8 cellular contexts compared by ENCODE assay signal in genomic region chr7:73737491-73738219, GRCh38. TPM values are rescaled to one million over a fixed set of nuclear protein-coding genes. Genes with fewer than 3 reads are reported as not detected.
DNase-seq lines count a peak whose midpoint lies in the region; ATAC-seq and TF ChIP-seq lines count a peak whose summit lies in the region.

No MANE protein-coding gene starts in this region.

- peaks cover 39% of the 10 kb centered on the region for H3K4me1 Mint-ChIP-seq in dendritic cell treated with granulocyte-macrophage colony-stimulating factor and Interleukin-4, amounts not matched to agents 40 ng/mL and 50 ng/mL, for 4 days (ENCODE audit: low read depth)
- H3K4me1 Mint-ChIP-seq in natural killer cell: peaks cover 15 to 30% of the 10 kb centered on the region in 2 donors

- peak overlapping the region; percentile 97 for H3K4me3 Mint-ChIP-seq in dendritic cell treated with granulocyte-macrophage colony-stimulating factor and Interleukin-4, amounts not matched to agents 40 ng/mL and 50 ng/mL, for 4 days
- peak overlapping the region; percentile 89 for H3K4me3 Mint-ChIP-seq in natural killer cell

- no peaks in the 10 kb centered on the region for H3K36me3 ChIP-seq in BE2C
- no peaks in the 10 kb centered on the region for H3K36me3 ChIP-seq in Karpas-422 (ENCODE audit: insufficient read depth, low read length)

- H3K4me3 ChIP-seq in BE2C (ENCODE audit: low read depth, low read length): peak overlapping the region; percentile 75; the same call in 1 of the 2 replicates
- H3K4me3 ChIP-seq in Karpas-422 (ENCODE audit: low read length): peak overlapping the region; percentile 77

- peaks cover 13% of the 10 kb centered on the region for H3K9me3 Mint-ChIP-seq in dendritic cell treated with granulocyte-macrophage colony-stimulating factor and Interleukin-4, amounts not matched to agents 40 ng/mL and 50 ng/mL, for 4 days
- H3K9me3 Mint-ChIP-seq in natural killer cell: no peaks in the 10 kb centered on the region

- no peak overlapping the region for H2AFZ ChIP-seq in Karpas-422 (ENCODE audit: low read length)

- peak overlapping the region; percentile 85 for H3K9ac ChIP-seq in Karpas-422 (ENCODE audit: low read length)

- peaks cover 34% of the 10 kb centered on the region for H3K27me3 Mint-ChIP-seq in dendritic cell treated with granulocyte-macrophage colony-stimulating factor and Interleukin-4, amounts not matched to agents 40 ng/mL and 50 ng/mL, for 4 days
- H3K27me3 Mint-ChIP-seq in natural killer cell (ENCODE audit: low read depth in 2 of 2): no peaks in the 10 kb centered on the region

- no peak overlapping the region for H3K27ac ChIP-seq in Karpas-422 (ENCODE audit: low read length)

- peak overlapping the region; percentile 96 for H3K27ac Mint-ChIP-seq in dendritic cell treated with granulocyte-macrophage colony-stimulating factor and Interleukin-4, amounts not matched to agents 40 ng/mL and 50 ng/mL, for 4 days
- H3K27ac Mint-ChIP-seq in natural killer cell: peak overlapping the region; percentile 81 to 93

- no peaks in the 10 kb centered on the region for H3K9me2 ChIP-seq in Karpas-422 (replicated peaks; ENCODE audit: insufficient read depth, low read length)

- H4K20me1 ChIP-seq in Karpas-422 (ENCODE audit: insufficient read depth, low read depth, low read length): peaks cover 10% of the 10 kb centered on the region

- H3K4me1 ChIP-seq in BE2C (no peaks in the 10 kb centered on the region), Karpas-422 (ENCODE audit: low read length) (peaks cover 21% of the 10 kb centered on the region)

- H3K27me3 ChIP-seq in BE2C (no peaks in the 10 kb centered on the region), Karpas-422 (ENCODE audit: low read length) (no peaks in the 10 kb centered on the region)

- intact Hi-C loops in dendritic cell treated with granulocyte-macrophage colony-stimulating factor and Interleukin-4, amounts not matched to agents 40 ng/mL and 50 ng/mL, for 4 days (cut with micrococcal nuclease): loop anchor here (2.0 to 5.0 kb wide), 2 partner anchors 55 to 345 kb away; partner anchors contain the start of genes BUD23, DNAJC30 and LIMK1
- intact Hi-C loops in natural killer cell (cut with micrococcal nuclease): loop anchor here (1.0 to 5.0 kb wide), 4 partner anchors 19 to 159 kb away; partner anchors contain the start of genes BUD23, DNAJC30, STX1A and TBL2

- no peak for TF ChIP-seq CTCF in BE2C (IDR thresholded peaks at IDR 0.05; ENCODE audit: low read depth, low read length)
- TF ChIP-seq CTCF in natural killer cell (IDR thresholded peaks at IDR 0.05): no peak

- H3K9me3 ChIP-seq in BE2C (no peaks in the 10 kb centered on the region), Karpas-422 (ENCODE audit: low read length) (no peaks in the 10 kb centered on the region)

- DNase-seq in BE2C: no peak
- DNase-seq in Karpas-422: no peak
- no peak for DNase-seq in natural killer cell
- no peak for DNase-seq in activated gamma-delta T cell treated with Interleukin-2 at 50 U/mL for 16 hours

- peaks cover 38% of the 10 kb centered on the region for H3K36me3 Mint-ChIP-seq in dendritic cell treated with granulocyte-macrophage colony-stimulating factor and Interleukin-4, amounts not matched to agents 40 ng/mL and 50 ng/mL, for 4 days (ENCODE audit: low read depth)
- no peaks in the 10 kb centered on the region for H3K36me3 Mint-ChIP-seq in natural killer cell

- peaks cover 10% of the 10 kb centered on the region for H3K79me2 ChIP-seq in Karpas-422 (ENCODE audit: low read length)

- H3K4me2 ChIP-seq in Karpas-422 (ENCODE audit: low read depth, low read length, poor library complexity, severe bottlenecking): peak overlapping the region; percentile 82

- ATAC-seq in natural killer cell (no peak), HG03139 (IDR thresholded peaks at IDR 0.05; ENCODE audit: unreplicated experiment) (no peak), GM18861 (IDR thresholded peaks at IDR 0.05; ENCODE audit: unreplicated experiment) (no peak), HG03442 (IDR thresholded peaks at IDR 0.05; ENCODE audit: unreplicated experiment) (no peak)

RNA-seq across cellular contexts. Expression of gene ABHD11, which starts 0.9 kb away (rescaled TPM):
- polyA plus RNA-seq in BE2C (2012; ENCODE audit: insufficient read depth, insufficient read length, low read depth): 46.5 TPM
- 14.3 and 18.3 TPM in 2 replicates for total RNA-seq in Karpas-422 (2014; rRNA removed; shearing (Covaris generic); ENCODE audit: low replicate concordance)
- total RNA-seq in natural killer cell: 10 to 100 TPM; 14.7 to 23.7 (median 20.0) TPM

RNA-seq across cellular contexts. Expression of gene STX1A, which starts 18.2 kb away (rescaled TPM):
- polyA plus RNA-seq in BE2C (2012; ENCODE audit: insufficient read depth, insufficient read length, low read depth): 97.6 TPM
- 3.7 and 5.5 TPM in 2 replicates for total RNA-seq in Karpas-422 (2014; rRNA removed; shearing (Covaris generic); ENCODE audit: low replicate concordance)
- total RNA-seq in natural killer cell: 10 to 100 TPM; 13.2 to 20.4 (median 14.7) TPM

RNA-seq across cellular contexts. Expression of gene CLDN3, which starts 32.4 kb away (rescaled TPM):
- polyA plus RNA-seq in BE2C (2012; ENCODE audit: insufficient read depth, insufficient read length, low read depth): not detected
- not detected in 2 replicates for total RNA-seq in Karpas-422 (2014; rRNA removed; shearing (Covaris generic); ENCODE audit: low replicate concordance)
- not detected for total RNA-seq in natural killer cell

RNA-seq across cellular contexts. Expression of gene BUD23, which starts 54.3 kb away (rescaled TPM):
- polyA plus RNA-seq in BE2C (2012; ENCODE audit: insufficient read depth, insufficient read length, low read depth): 447 TPM
- 41.9 and 85.9 TPM in 2 replicates for total RNA-seq in Karpas-422 (2014; rRNA removed; shearing (Covaris generic); ENCODE audit: low replicate concordance)
- total RNA-seq in natural killer cell: 100 to 1,000 TPM in 1 of 3 donors, 10 to 100 TPM in 2; 93.1 to 101 (median 94.2) TPM

RNA-seq across cellular contexts. Expression of gene DNAJC30, which starts 54.4 kb away (rescaled TPM):
- 20.2 TPM for polyA plus RNA-seq in BE2C (2012; ENCODE audit: insufficient read depth, insufficient read length, low read depth)
- total RNA-seq in Karpas-422 (2014; rRNA removed; shearing (Covaris generic); ENCODE audit: low replicate concordance): 1.3 and 6.1 TPM in 2 replicates
- total RNA-seq in natural killer cell: 1 to 10 TPM; 8.7 to 9.9 (median 9.3) TPM
